ENCODE assay signal across 1 cellular context in the genomic region with DNA sequence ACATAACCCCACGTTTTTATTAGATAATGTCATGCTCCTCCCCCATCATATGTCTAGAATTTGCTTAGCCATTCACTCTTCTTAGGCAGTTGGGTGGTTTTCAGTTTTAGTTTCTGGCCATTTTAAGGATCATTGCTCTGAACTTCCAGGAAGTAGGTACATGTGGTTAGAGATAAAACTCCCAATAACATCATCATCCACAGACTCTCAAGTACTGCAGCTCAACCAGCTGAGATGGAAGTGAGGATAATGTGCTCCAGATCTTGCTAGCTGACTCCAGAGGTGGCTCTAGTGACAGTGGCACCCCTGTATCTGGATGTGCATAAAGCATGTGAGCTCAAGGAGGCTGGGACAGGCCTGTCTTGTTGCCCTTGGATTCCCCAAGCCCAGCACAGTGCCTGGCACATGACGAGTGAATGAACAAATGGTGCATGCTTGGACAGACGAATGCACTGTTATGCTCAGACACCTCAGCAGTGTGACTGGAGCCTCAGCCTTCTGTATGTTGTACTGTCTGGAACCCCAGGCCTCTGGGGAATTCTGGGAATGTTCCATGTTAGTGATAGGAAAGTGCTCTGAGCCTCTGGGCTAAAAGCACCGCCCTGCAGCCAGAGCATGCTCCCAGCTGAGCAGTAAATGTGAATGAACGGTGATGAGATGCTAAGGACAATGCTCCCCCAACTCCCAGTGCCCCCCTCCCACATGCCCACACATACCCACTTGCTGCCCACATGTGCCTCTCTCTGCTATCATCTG.
TF ChIP-seq lines count a peak whose summit lies in the region.

No MANE protein-coding gene starts in this region.

TF ChIP-seq in GM12878, 131 proteins besides CTCF, POLR2A, EP300 and RAD21:
- no peak for TF ChIP-seq STAT1 (conservative IDR thresholded peaks at IDR 0.05)
- TF ChIP-seq, protein P1, sequence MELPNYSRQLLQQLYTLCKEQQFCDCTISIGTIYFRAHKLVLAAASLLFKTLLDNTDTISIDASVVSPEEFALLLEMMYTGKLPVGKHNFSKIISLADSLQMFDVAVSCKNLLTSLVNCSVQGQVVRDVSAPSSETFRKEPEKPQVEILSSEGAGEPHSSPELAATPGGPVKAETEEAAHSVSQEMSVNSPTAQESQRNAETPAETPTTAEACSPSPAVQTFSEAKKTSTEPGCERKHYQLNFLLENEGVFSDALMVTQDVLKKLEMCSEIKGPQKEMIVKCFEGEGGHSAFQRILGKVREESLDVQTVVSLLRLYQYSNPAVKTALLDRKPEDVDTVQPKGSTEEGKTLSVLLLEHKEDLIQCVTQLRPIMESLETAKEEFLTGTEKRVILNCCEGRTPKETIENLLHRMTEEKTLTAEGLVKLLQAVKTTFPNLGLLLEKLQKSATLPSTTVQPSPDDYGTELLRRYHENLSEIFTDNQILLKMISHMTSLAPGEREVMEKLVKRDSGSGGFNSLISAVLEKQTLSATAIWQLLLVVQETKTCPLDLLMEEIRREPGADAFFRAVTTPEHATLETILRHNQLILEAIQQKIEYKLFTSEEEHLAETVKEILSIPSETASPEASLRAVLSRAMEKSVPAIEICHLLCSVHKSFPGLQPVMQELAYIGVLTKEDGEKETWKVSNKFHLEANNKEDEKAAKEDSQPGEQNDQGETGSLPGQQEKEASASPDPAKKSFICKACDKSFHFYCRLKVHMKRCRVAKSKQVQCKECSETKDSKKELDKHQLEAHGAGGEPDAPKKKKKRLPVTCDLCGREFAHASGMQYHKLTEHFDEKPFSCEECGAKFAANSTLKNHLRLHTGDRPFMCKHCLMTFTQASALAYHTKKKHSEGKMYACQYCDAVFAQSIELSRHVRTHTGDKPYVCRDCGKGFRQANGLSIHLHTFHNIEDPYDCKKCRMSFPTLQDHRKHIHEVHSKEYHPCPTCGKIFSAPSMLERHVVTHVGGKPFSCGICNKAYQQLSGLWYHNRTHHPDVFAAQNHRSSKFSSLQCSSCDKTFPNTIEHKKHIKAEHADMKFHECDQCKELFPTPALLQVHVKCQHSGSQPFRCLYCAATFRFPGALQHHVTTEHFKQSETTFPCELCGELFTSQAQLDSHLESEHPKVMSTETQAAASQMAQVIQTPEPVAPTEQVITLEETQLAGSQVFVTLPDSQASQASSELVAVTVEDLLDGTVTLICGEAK (IDR thresholded peaks at IDR 0.05; ENCODE audit: borderline replicate concordance), result no peak
- TF ChIP-seq LARP7 (IDR thresholded peaks at IDR 0.05), result no peak
- no peak for TF ChIP-seq FOS (IDR thresholded peaks at IDR 0.05; ENCODE audit: borderline replicate concordance, extremely low read depth, insufficient read length)
- TF ChIP-seq, protein P2, sequence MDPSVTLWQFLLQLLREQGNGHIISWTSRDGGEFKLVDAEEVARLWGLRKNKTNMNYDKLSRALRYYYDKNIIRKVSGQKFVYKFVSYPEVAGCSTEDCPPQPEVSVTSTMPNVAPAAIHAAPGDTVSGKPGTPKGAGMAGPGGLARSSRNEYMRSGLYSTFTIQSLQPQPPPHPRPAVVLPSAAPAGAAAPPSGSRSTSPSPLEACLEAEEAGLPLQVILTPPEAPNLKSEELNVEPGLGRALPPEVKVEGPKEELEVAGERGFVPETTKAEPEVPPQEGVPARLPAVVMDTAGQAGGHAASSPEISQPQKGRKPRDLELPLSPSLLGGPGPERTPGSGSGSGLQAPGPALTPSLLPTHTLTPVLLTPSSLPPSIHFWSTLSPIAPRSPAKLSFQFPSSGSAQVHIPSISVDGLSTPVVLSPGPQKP (IDR thresholded peaks at IDR 0.05; ENCODE audit: low read depth, low read length), result no peak
- no peak for TF ChIP-seq KDM1A (IDR thresholded peaks at IDR 0.05; ENCODE audit: borderline replicate concordance)
- no peak for TF ChIP-seq ETV6 (conservative IDR thresholded peaks at IDR 0.05 in 1 of 2, IDR thresholded peaks at IDR 0.05 in 1 of 2; ENCODE audit: borderline replicate concordance in 1 of 2, low read depth in 1 of 2)
- no peak for TF ChIP-seq NR2F1 (conservative IDR thresholded peaks at IDR 0.05)
